Comparison of ENCODE assay signal across 8 cellular contexts in genomic region chr1:167713330-167714081, GRCh38. TPM values are rescaled to one million over a fixed set of nuclear protein-coding genes. Genes with fewer than 3 reads are reported as not detected.
DNase-seq lines count a peak whose midpoint lies in the region; ATAC-seq and TF ChIP-seq lines count a peak whose summit lies in the region.

No MANE protein-coding gene starts in this region.

- peak overlapping the region; percentile 79 to 99 (median 94) for H3K4me2 ChIP-seq in BLaER1 treated with 17β-estradiol and CSF1 and Interleukin-3, amounts not matched to agents 10 nM and 100 nM
- peak overlapping the region; percentile 98 for H3K4me2 ChIP-seq in Karpas-422 (ENCODE audit: low read depth, low read length, poor library complexity, severe bottlenecking)

- H3K79me2 ChIP-seq in Karpas-422 (ENCODE audit: low read length) = no peaks in the 10 kb centered on the region

- H3K4me3 ChIP-seq in BLaER1 treated with 17β-estradiol and CSF1 and Interleukin-3, amounts not matched to agents 10 nM and 100 nM = peak overlapping the region; percentile 66 to 83 (median 74)
- H3K4me3 ChIP-seq in Karpas-422 (ENCODE audit: low read length) (peak overlapping the region; percentile 74), sigmoid colon (peak overlapping the region; percentile 57 to 73 (median 67))

- no peaks in the 10 kb centered on the region for H3K9me2 ChIP-seq in Karpas-422 (replicated peaks; ENCODE audit: insufficient read depth, low read length)

- peak overlapping the region; percentile 84 for H3K4me3 Mint-ChIP-seq in activated T-helper 17 cell treated with anti-CD3 and anti-CD28 coated beads, Interleukin-2, amount 50 U/mL, for 72 hours

- H3K9me3 ChIP-seq in BLaER1 treated with 17β-estradiol and CSF1 and Interleukin-3, amounts not matched to agents 10 nM and 100 nM (replicated peaks in 1 of 11) = no peaks in the 10 kb centered on the region
- H3K9me3 ChIP-seq in Karpas-422 (ENCODE audit: low read length) (no peaks in the 10 kb centered on the region), sigmoid colon (no peaks in the 10 kb centered on the region)

- peak overlapping the region; percentile 96 for H3K27ac Mint-ChIP-seq in activated T-helper 17 cell treated with anti-CD3 and anti-CD28 coated beads, Interleukin-2, amount 50 U/mL, for 72 hours

- DNase-seq in Karpas-422 (peak; percentile 52), left ventricle myocardium superior (peak; percentile 56), sigmoid colon (peak; percentile 77), SW480 (ENCODE audit: low spot score) (no peak)

- H3K36me3 ChIP-seq in BLaER1 treated with 17β-estradiol and CSF1 and Interleukin-3, amounts not matched to agents 10 nM and 100 nM = no peaks in the 10 kb centered on the region
- H3K36me3 ChIP-seq in Karpas-422 (ENCODE audit: insufficient read depth, low read length) (no peaks in the 10 kb centered on the region), sigmoid colon (no peaks in the 10 kb centered on the region)

- intact Hi-C loops in left ventricle myocardium superior (cut with micrococcal nuclease) = no loop called here
- intact Hi-C loops in sigmoid colon (cut with DNase I) = loop anchor here (1.0 to 10.0 kb wide), 3 partner anchors 29 to 493 kb away; partner anchors contain the start of gene POU2F1

- H2AFZ ChIP-seq in Karpas-422 (ENCODE audit: low read length) = peak overlapping the region; percentile 98

- 7 to 46% methylated on average over 31 of the region's 31 CpGs for WGBS in sigmoid colon, 2 donors

- peaks cover 16 to 39% (median 31%) of the 10 kb centered on the region in 10 experiments for H3K4me1 ChIP-seq in BLaER1 treated with 17β-estradiol and CSF1 and Interleukin-3, amounts not matched to agents 10 nM and 100 nM
- H3K4me1 ChIP-seq in Karpas-422 (ENCODE audit: low read length) (peaks cover 45% of the 10 kb centered on the region), sigmoid colon (peaks cover 0 to 20% (median 3%) of the 10 kb centered on the region in 4 donors)

- peaks cover 48 to 71% (median 55%) of the 10 kb centered on the region in 11 experiments for H3K27me3 ChIP-seq in BLaER1 treated with 17β-estradiol and CSF1 and Interleukin-3, amounts not matched to agents 10 nM and 100 nM
- H3K27me3 ChIP-seq in Karpas-422 (ENCODE audit: low read length) = no peaks in the 10 kb centered on the region
- H3K27me3 ChIP-seq in sigmoid colon = no peaks in the 10 kb centered on the region

- no peaks in the 10 kb centered on the region for H3K27me3 Mint-ChIP-seq in activated T-helper 17 cell treated with anti-CD3 and anti-CD28 coated beads, Interleukin-2, amount 50 U/mL, for 72 hours

- no peak for TF ChIP-seq CTCF in sigmoid colon (IDR thresholded peaks at IDR 0.05)

- peak overlapping the region in 2 of 11 experiments; percentile 75 to 83; a peak in 3 of 22 replicates for H3K27ac ChIP-seq in BLaER1 treated with 17β-estradiol and CSF1 and Interleukin-3, amounts not matched to agents 10 nM and 100 nM
- no peak overlapping the region for H3K27ac ChIP-seq in Karpas-422 (ENCODE audit: low read length)
- H3K27ac ChIP-seq in sigmoid colon = peak overlapping the region; percentile 86 to 92 (median 88)

- H3K9ac ChIP-seq in BLaER1 treated with 17β-estradiol and CSF1 and Interleukin-3, amounts not matched to agents 10 nM and 100 nM = peak overlapping the region; percentile 72 to 89 (median 83); a peak in 21 of 22 replicates
- peak overlapping the region; percentile 76 for H3K9ac ChIP-seq in Karpas-422 (ENCODE audit: low read length)

- H3K36me3 Mint-ChIP-seq in activated T-helper 17 cell treated with anti-CD3 and anti-CD28 coated beads, Interleukin-2, amount 50 U/mL, for 72 hours (ENCODE audit: low read depth) = peaks cover 17% of the 10 kb centered on the region

- no peaks in the 10 kb centered on the region for H3K9me3 Mint-ChIP-seq in activated T-helper 17 cell treated with anti-CD3 and anti-CD28 coated beads, Interleukin-2, amount 50 U/mL, for 72 hours

- TF ChIP-seq POLR2A in sigmoid colon (IDR thresholded peaks at IDR 0.05) = no peak

- H3K4me1 Mint-ChIP-seq in activated T-helper 17 cell treated with anti-CD3 and anti-CD28 coated beads, Interleukin-2, amount 50 U/mL, for 72 hours = peaks cover 26% of the 10 kb centered on the region

- TF ChIP-seq EP300 in sigmoid colon (IDR thresholded peaks at IDR 0.05) = no peak

- ATAC-seq in activated T-helper 17 cell treated with anti-CD3 and anti-CD28 coated beads, Interleukin-2, amount 50 U/mL, for 72 hours (replicated peaks) = no peak
- ATAC-seq in left ventricle myocardium superior (peak; percentile 0), GM21360 (IDR thresholded peaks at IDR 0.05; ENCODE audit: unreplicated experiment) (no peak), HG03159 (IDR thresholded peaks at IDR 0.05; ENCODE audit: unreplicated experiment) (no peak)

- peaks cover 7 to 53% (median 26%) of the 10 kb centered on the region in 11 experiments; a peak in 20 of 22 replicates for H4K20me1 ChIP-seq in BLaER1 treated with 17β-estradiol and CSF1 and Interleukin-3, amounts not matched to agents 10 nM and 100 nM
- H4K20me1 ChIP-seq in Karpas-422 (ENCODE audit: insufficient read depth, low read depth, low read length) = no peaks in the 10 kb centered on the region

RNA-seq across cellular contexts. Expression of gene MPZL1, which starts 8.3 kb away (rescaled TPM):
- total RNA-seq in Karpas-422 (2014; rRNA removed; shearing (Covaris generic); ENCODE audit: low replicate concordance) = 13.5 and 24.9 TPM in 2 replicates
- total RNA-seq in activated T-helper 17 cell treated with anti-CD3 and anti-CD28 coated beads, Interleukin-2, amount 50 U/mL, for 72 hours = 10 to 100 TPM; 24.4 to 27.0 TPM
- 34.7 TPM for total RNA-seq in left ventricle myocardium superior
- total RNA-seq in sigmoid colon = 10 to 100 TPM; 50.9 to 69.5 (median 58.3) TPM
- 10 to 100 TPM in 2 of 3 donors, 1 to 10 TPM in 1; 8.8 to 66.9 (median 11.4) TPM for polyA plus RNA-seq in sigmoid colon
